ENCODE assay signal across 1 cellular context in genomic region chr16:74606521-74607309, GRCh38.
TF ChIP-seq lines count a peak whose summit lies in the region.

TSS of gene GLG1 (minus strand) at chr16:74607114. CDS start at chr16:74607094, 20 bp downstream.

TF ChIP-seq in HepG2, 621 proteins besides CTCF, POLR2A, EP300 and RAD21 (continued from another document and continues in another):
- peak; percentile 80 for TF ChIP-seq PATZ1 (CRISPR knock-in tag; IDR thresholded peaks at IDR 0.05)
- TF ChIP-seq E2F5 (CRISPR knock-in tag; conservative IDR thresholded peaks at IDR 0.05): 0 out of 2 replicates have a peak, but pooled peaks have one; percentile 59
- no peak; the same call in 1 of the 2 replicates for TF ChIP-seq ZNF589 (CRISPR knock-in tag; conservative IDR thresholded peaks at IDR 0.05)
- no peak; the same call in none of the 2 replicates for TF ChIP-seq NFKBIZ (CRISPR knock-in tag; IDR thresholded peaks at IDR 0.05)
- 0 out of 2 replicates have a peak, but pooled peaks have one; percentile 49 for TF ChIP-seq TEAD2 (CRISPR knock-in tag; IDR thresholded peaks at IDR 0.05)
- no peak; the same call in 1 of the 2 replicates for TF ChIP-seq MIXL1 (CRISPR knock-in tag; IDR thresholded peaks at IDR 0.05)
- 0 out of 2 replicates have a peak, but pooled peaks have one; percentile 45 for TF ChIP-seq HHEX (CRISPR knock-in tag; IDR thresholded peaks at IDR 0.05)
- TF ChIP-seq ZNF709 (CRISPR knock-in tag; IDR thresholded peaks at IDR 0.05): peak; percentile 84
- peak; percentile 33 for TF ChIP-seq ZMYM3 (CRISPR knock-in tag; IDR thresholded peaks at IDR 0.05)
- TF ChIP-seq MAX (IDR thresholded peaks at IDR 0.05): peak; percentile 87
- no peak; the same call in 1 of the 2 replicates for TF ChIP-seq PRDM4 (CRISPR knock-in tag; IDR thresholded peaks at IDR 0.05; ENCODE audit: borderline replicate concordance)
- TF ChIP-seq KDM2A (CRISPR knock-in tag; IDR thresholded peaks at IDR 0.05; ENCODE audit: borderline replicate concordance, low read depth): peak; percentile 91
- TF ChIP-seq TERF1 (CRISPR knock-in tag; IDR thresholded peaks at IDR 0.05): peak; percentile 93; the same call in 1 of the 2 replicates
- peak; percentile 87 for TF ChIP-seq ZNF609 (CRISPR knock-in tag; IDR thresholded peaks at IDR 0.05; ENCODE audit: borderline replicate concordance)
- TF ChIP-seq THAP8 (CRISPR knock-in tag; IDR thresholded peaks at IDR 0.05; ENCODE audit: borderline replicate concordance): peak; percentile 83; the same call in 1 of the 2 replicates
- TF ChIP-seq ZC3H13 (CRISPR knock-in tag; IDR thresholded peaks at IDR 0.05): 0 out of 2 replicates have a peak, but pooled peaks have one; percentile 41
- TF ChIP-seq CREB3 (CRISPR knock-in tag; IDR thresholded peaks at IDR 0.05): no peak
- TF ChIP-seq ZBTB37 (CRISPR knock-in tag; IDR thresholded peaks at IDR 0.05): no peak
- peak; percentile 91; the same call in 1 of the 2 replicates for TF ChIP-seq GTF3A (CRISPR knock-in tag; conservative IDR thresholded peaks at IDR 0.05)
- TF ChIP-seq EED (CRISPR knock-in tag; IDR thresholded peaks at IDR 0.05): peak; percentile 63; the same call in 1 of the 2 replicates
- TF ChIP-seq ZNF891 (CRISPR knock-in tag; IDR thresholded peaks at IDR 0.05): peak; percentile 64; the same call in 1 of the 2 replicates
- TF ChIP-seq ZNF724P (CRISPR knock-in tag; IDR thresholded peaks at IDR 0.05; ENCODE audit: borderline replicate concordance): peak; percentile 95; the same call in 1 of the 2 replicates
- TF ChIP-seq MATR3 (CRISPR knock-in tag; IDR thresholded peaks at IDR 0.05): no peak
- TF ChIP-seq ZBTB20 (CRISPR knock-in tag; IDR thresholded peaks at IDR 0.05; ENCODE audit: borderline replicate concordance, low read depth): peak; percentile 75
- TF ChIP-seq XRCC5 (optimal IDR thresholded peaks at IDR 0.05; ENCODE audit: low read length): peak; percentile 62
- TF ChIP-seq PHF5A (CRISPR knock-in tag; IDR thresholded peaks at IDR 0.05; ENCODE audit: low read depth, unreplicated experiment): no peak
- peak; percentile 83 to 88; a peak in 3 of 4 replicates for TF ChIP-seq HMGXB4 (CRISPR knock-in tag; IDR thresholded peaks at IDR 0.05; ENCODE audit: borderline replicate concordance in 1 of 2, low read depth in 1 of 2)
- TF ChIP-seq LRRFIP1 (CRISPR knock-in tag; conservative IDR thresholded peaks at IDR 0.05): no peak
- TF ChIP-seq ZBTB25 (CRISPR knock-in tag; IDR thresholded peaks at IDR 0.05): no peak
- no peak for TF ChIP-seq TBP (CRISPR knock-in tag; IDR thresholded peaks at IDR 0.05)
- peak; percentile 48; the same call in 1 of the 2 replicates for TF ChIP-seq E2F2 (CRISPR knock-in tag; IDR thresholded peaks at IDR 0.05; ENCODE audit: borderline replicate concordance)
